In the genomic region with DNA sequence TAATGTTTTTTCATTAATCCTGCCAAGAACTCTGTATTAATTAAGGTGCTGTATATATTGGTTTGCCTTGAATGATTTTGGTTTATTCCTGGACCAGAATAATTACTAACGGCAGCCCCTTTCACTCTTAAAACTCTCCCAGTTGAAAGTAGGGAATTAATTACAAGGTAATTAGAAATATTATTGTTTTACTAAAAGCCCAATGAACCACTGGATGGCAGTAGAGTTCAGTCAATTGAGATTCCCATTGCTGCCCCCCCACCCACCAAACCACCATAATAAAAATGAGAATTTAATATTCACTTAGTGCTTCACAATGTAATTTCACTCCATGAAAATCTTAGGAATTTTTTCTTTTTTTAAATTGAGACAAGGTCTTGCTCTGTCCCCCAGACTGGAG, we compare ENCODE assay signal across 8 cellular contexts. TPM values are rescaled to one million over a fixed set of nuclear protein-coding genes. Genes with fewer than 3 reads are reported as not detected.
DNase-seq lines count a peak whose midpoint lies in the region; ATAC-seq and TF ChIP-seq lines count a peak whose summit lies in the region.

No MANE protein-coding gene starts in this region.

- H3K27ac Mint-ChIP-seq in naive thymus-derived CD4-positive, alpha-beta T cell = no peak overlapping the region

- TF ChIP-seq POLR2A in Peyer's patch (IDR thresholded peaks at IDR 0.05) = no peak

- H3K9me3 ChIP-seq in Peyer's patch = no peaks in the 10 kb centered on the region
- H3K9me3 ChIP-seq in naive thymus-derived CD4-positive, alpha-beta T cell (ENCODE audit: control insufficient read depth in 2 of 3, low read length in 3 of 3) = no peaks in the 10 kb centered on the region

- no peaks in the 10 kb centered on the region for H3K4me1 ChIP-seq in Peyer's patch
- no peaks in the 10 kb centered on the region for H3K4me1 ChIP-seq in naive thymus-derived CD4-positive, alpha-beta T cell (ENCODE audit: control insufficient read depth in 2 of 2, insufficient read depth in 2 of 2, low read length in 2 of 2)

- CTCF ChIA-PET in naive thymus-derived CD4-positive, alpha-beta T cell (lab: Charles Lee) = no interaction called here

- peak; percentile 20 for DNase-seq in stimulated activated CD4-positive, alpha-beta T cell treated with anti-CD3 and anti-CD28 coated beads, Interleukin-12 subunit alpha, Interleukin-12 subunit beta, amount 100 ng/mL, for 4 hours
- no peak for DNase-seq in stimulated activated CD4-positive, alpha-beta T cell treated with anti-CD3 and anti-CD28 coated beads, Interleukin-2, amount 100 ng/mL, for 48 hours
- DNase-seq in Peyer's patch (peak in 1 of 3 donors; percentile 38), NOMO-1 treated with DMSO at 0.1 percent for 48 hours (lab: John Stamatoyannopoulos, UW; ENCODE audit: unreplicated experiment) (no peak), NCI-H1436 (lab: John Stamatoyannopoulos, UW) (no peak)
- peak; percentile 5 for DNase-seq in effector CD8-positive, alpha-beta T cell (lab: John Stamatoyannopoulos, UW)
- DNase-seq in naive thymus-derived CD4-positive, alpha-beta T cell = peak in 7 of 9 donors; percentile 15 to 58 (median 51)

- intact Hi-C loops in naive thymus-derived CD4-positive, alpha-beta T cell (cut with micrococcal nuclease) = loop anchor here (1.0 to 5.0 kb wide), 6 partner anchors 57 to 1035 kb away; partner anchors contain the start of genes KBTBD6 (in 1 of the 2), KBTBD7 (in 1 of the 2) and RGCC (in 1 of the 2)

- POLR2A ChIA-PET in naive thymus-derived CD4-positive, alpha-beta T cell (lab: Charles Lee) = interaction anchor here (2.0 kb wide), 1 partner anchor 14 kb away, joined by 10 read pairs; the partner anchor contains the start of gene WBP4

- peak; percentile 63 for ATAC-seq in naive thymus-derived CD4-positive, alpha-beta T cell
- no peak for ATAC-seq in HG03108 (IDR thresholded peaks at IDR 0.05; ENCODE audit: unreplicated experiment)

- H3K27me3 Mint-ChIP-seq in naive thymus-derived CD4-positive, alpha-beta T cell = no peaks in the 10 kb centered on the region

- no peaks in the 10 kb centered on the region for H3K4me1 Mint-ChIP-seq in naive thymus-derived CD4-positive, alpha-beta T cell

- H3K4me3 Mint-ChIP-seq in naive thymus-derived CD4-positive, alpha-beta T cell = no peak overlapping the region

- no peaks in the 10 kb centered on the region for H3K27me3 ChIP-seq in Peyer's patch
- H3K27me3 ChIP-seq in naive thymus-derived CD4-positive, alpha-beta T cell (ENCODE audit: control insufficient read depth in 2 of 2, insufficient read depth in 2 of 2, low read length in 2 of 2) = no peaks in the 10 kb centered on the region

- H3K36me3 ChIP-seq in Peyer's patch = peaks cover 0 to 75% (median 3%) of the 10 kb centered on the region in 3 donors
- peaks cover 12 to 43% (median 28%) of the 10 kb centered on the region in 3 experiments for H3K36me3 ChIP-seq in naive thymus-derived CD4-positive, alpha-beta T cell (ENCODE audit: control insufficient read depth in 2 of 3, insufficient read depth in 3 of 3, low read length in 3 of 3)

- H3K27ac ChIP-seq in Peyer's patch = no peak overlapping the region
- no peak overlapping the region for H3K27ac ChIP-seq in naive thymus-derived CD4-positive, alpha-beta T cell (ENCODE audit: low read depth, low read length)

- peaks cover 0 to 3% (median 0%) of the 10 kb centered on the region in 11 donors for H3K9me3 Mint-ChIP-seq in naive thymus-derived CD4-positive, alpha-beta T cell

- no peak overlapping the region for H3K4me3 ChIP-seq in Peyer's patch
- H3K4me3 ChIP-seq in naive thymus-derived CD4-positive, alpha-beta T cell (ENCODE audit: low read length) = no peak overlapping the region

- peaks cover 4 to 63% (median 41%) of the 10 kb centered on the region in 5 donors for H3K36me3 Mint-ChIP-seq in naive thymus-derived CD4-positive, alpha-beta T cell

- peak; percentile 25 to 57 (median 52) for TF ChIP-seq CTCF in Peyer's patch (IDR thresholded peaks at IDR 0.05)

RNA-seq across cellular contexts. Expression of gene WBP4, which starts 13.7 kb away (rescaled TPM):
- 10 to 100 TPM in 1 of 4 donors, 1 to 10 TPM in 3; 8.4 to 13.2 (median 8.6) TPM for total RNA-seq in Peyer's patch
- 1 to 10 TPM; 6.5 to 9.8 (median 8.6) TPM for total RNA-seq in naive thymus-derived CD4-positive, alpha-beta T cell
- polyA plus RNA-seq in naive thymus-derived CD4-positive, alpha-beta T cell = 1 to 10 TPM; 2.8 to 4.8 TPM

RNA-seq across cellular contexts. Expression of gene ELF1, which starts 55.9 kb away (rescaled TPM):
- 100 to 1,000 TPM in 2 of 4 donors, 10 to 100 TPM in 2; 77.7 to 145 (median 106) TPM for total RNA-seq in Peyer's patch
- total RNA-seq in naive thymus-derived CD4-positive, alpha-beta T cell = 100 to 1,000 TPM; 117 to 193 (median 180) TPM
- 100 to 1,000 TPM; 134 to 142 TPM for polyA plus RNA-seq in naive thymus-derived CD4-positive, alpha-beta T cell

RNA-seq across cellular contexts. Expression of gene KBTBD6, which starts 57.6 kb away (rescaled TPM):
- total RNA-seq in Peyer's patch = 1 to 10 TPM; 1.4 to 3.3 (median 3.1) TPM
- total RNA-seq in naive thymus-derived CD4-positive, alpha-beta T cell = 1 to 10 TPM; 3.9 to 9.2 (median 7.7) TPM
- 1 to 10 TPM; 3.0 to 3.2 TPM for polyA plus RNA-seq in naive thymus-derived CD4-positive, alpha-beta T cell

Comparison
In these comparisons a context has a peak if more than half of its experiments do, and no peak if none do; other contexts are left out.
1. DNase-seq: peak in stimulated activated CD4-positive, alpha-beta T cell treated with anti-CD3 and anti-CD28 coated beads, Interleukin-12 subunit alpha, Interleukin-12 subunit beta, amount 100 ng/mL, for 4 hours (single experiment), effector CD8-positive, alpha-beta T cell (single experiment) and naive thymus-derived CD4-positive, alpha-beta T cell (7 of 9); none in stimulated activated CD4-positive, alpha-beta T cell treated with anti-CD3 and anti-CD28 coated beads, Interleukin-2, amount 100 ng/mL, for 48 hours (0 of 2), NOMO-1 treated with DMSO at 0.1 percent for 48 hours (single experiment) and NCI-H1436 (single experiment).